Comparison of ENCODE assay signal across 22 cellular contexts in genomic region chr9:36138901-36139300, GRCh38. TPM values are rescaled to one million over a fixed set of nuclear protein-coding genes. Genes with fewer than 3 reads are reported as not detected.
DNase-seq lines count a peak whose midpoint lies in the region; ATAC-seq and TF ChIP-seq lines count a peak whose summit lies in the region.
"Had no signal": no experiment of that assay in that cellular context is flagged by ENCODE, and none has a peak within 500 bp of the region (broad histone marks: within the 10 kb centered on the region; RNA-seq: fewer than 3 reads in every experiment).

No MANE protein-coding gene starts in this region.

- no peaks in the 10 kb centered on the region for H3K27me3 ChIP-seq in muscle layer of duodenum (ENCODE audit: low read depth, low read length)
- peaks cover 0 to 6% (median 4%) of the 10 kb centered on the region in 3 donors for H3K27me3 ChIP-seq in stomach
- H3K27me3 ChIP-seq in left ventricle myocardium inferior (ENCODE audit: low read depth) = peaks cover 20% of the 10 kb centered on the region

- H3K36me3 ChIP-seq in muscle layer of duodenum (ENCODE audit: control insufficient read depth in 1 of 2, insufficient read depth in 2 of 2, low read length in 2 of 2) = no peaks in the 10 kb centered on the region
- H3K36me3 ChIP-seq in stomach = no peaks in the 10 kb centered on the region
- H3K36me3 ChIP-seq in left ventricle myocardium inferior = no peaks in the 10 kb centered on the region

- no peak for TF ChIP-seq POLR2A in stomach (IDR thresholded peaks at IDR 0.05)

- peaks cover 49% of the 10 kb centered on the region for H3K27me3 Mint-ChIP-seq in activated naive CD4-positive, alpha-beta T cell treated with anti-CD3 and anti-CD28 coated beads, Interleukin-2, amount 10 ng/mL, durations not matched to agents 7 days and 5 days
- H3K27me3 Mint-ChIP-seq in activated naive CD4-positive, alpha-beta T cell treated with anti-CD3 and anti-CD28 coated beads for 36 hours (ENCODE audit: low read depth) = no peaks in the 10 kb centered on the region
- H3K27me3 Mint-ChIP-seq in activated T-helper 1 cell treated with anti-CD3 and anti-CD28 coated beads, Interleukin-12 subunit alpha, Interleukin-12 subunit beta, Interleukin-2, Interleukin-4 antibody, amounts not matched to agents 30 ng/mL and 10 ng/mL and 1 ng/mL, durations not matched to agents 14 hours and 24 hours and 36 hours (ENCODE audit: insufficient read depth) = peaks cover 14% of the 10 kb centered on the region

- peaks cover 77% of the 10 kb centered on the region for H3K4me1 Mint-ChIP-seq in activated naive CD4-positive, alpha-beta T cell treated with anti-CD3 and anti-CD28 coated beads, Interleukin-2, amount 10 ng/mL, durations not matched to agents 7 days and 5 days
- peaks cover 66% of the 10 kb centered on the region for H3K4me1 Mint-ChIP-seq in activated naive CD4-positive, alpha-beta T cell treated with anti-CD3 and anti-CD28 coated beads for 36 hours (ENCODE audit: low read depth)
- peaks cover 75% of the 10 kb centered on the region for H3K4me1 Mint-ChIP-seq in activated T-helper 1 cell treated with anti-CD3 and anti-CD28 coated beads, Interleukin-12 subunit alpha, Interleukin-12 subunit beta, Interleukin-2, Interleukin-4 antibody, amounts not matched to agents 30 ng/mL and 10 ng/mL and 1 ng/mL, durations not matched to agents 14 hours and 24 hours and 36 hours (ENCODE audit: low read depth)

- TF ChIP-seq EP300 in stomach (IDR thresholded peaks at IDR 0.05) = no peak

- peaks cover 45% of the 10 kb centered on the region for H3K36me3 Mint-ChIP-seq in activated naive CD4-positive, alpha-beta T cell treated with anti-CD3 and anti-CD28 coated beads, Interleukin-2, amount 10 ng/mL, durations not matched to agents 7 days and 5 days
- H3K36me3 Mint-ChIP-seq in activated naive CD4-positive, alpha-beta T cell treated with anti-CD3 and anti-CD28 coated beads for 36 hours (ENCODE audit: low read depth) = no peaks in the 10 kb centered on the region
- peaks cover 8% of the 10 kb centered on the region for H3K36me3 Mint-ChIP-seq in activated T-helper 1 cell treated with anti-CD3 and anti-CD28 coated beads, Interleukin-12 subunit alpha, Interleukin-12 subunit beta, Interleukin-2, Interleukin-4 antibody, amounts not matched to agents 30 ng/mL and 10 ng/mL and 1 ng/mL, durations not matched to agents 14 hours and 24 hours and 36 hours (ENCODE audit: low read depth)
- H3K36me3 Mint-ChIP-seq: type B pancreatic cell had no signal

- H3K27ac ChIP-seq in muscle layer of duodenum (ENCODE audit: low read length) (peak overlapping the region; percentile 39), stomach (peak overlapping the region in 3 of 5 donors; percentile 7 to 90 (median 59)), left ventricle myocardium inferior (replicated peaks) (no peak overlapping the region)
- H3K27ac ChIP-seq: GM23248 had no signal

- H3K9me3 ChIP-seq in muscle layer of duodenum (ENCODE audit: control insufficient read depth in 1 of 2, low read length in 2 of 2) (no peaks in the 10 kb centered on the region), stomach (no peaks in the 10 kb centered on the region), left ventricle myocardium inferior (replicated peaks) (no peaks in the 10 kb centered on the region)

- CTCF ChIA-PET in activated naive CD4-positive, alpha-beta T cell treated with anti-CD3 and anti-CD28 coated beads, Interleukin-2, amount 10 ng/mL, durations not matched to agents 7 days and 5 days (lab: Charles Lee) = interaction anchor here (1.7 kb wide), 1 partner anchor 12 kb away, joined by 5 read pairs; no protein-coding TSS in a partner anchor
- CTCF ChIA-PET in activated naive CD4-positive, alpha-beta T cell treated with anti-CD3 and anti-CD28 coated beads for 36 hours (lab: Charles Lee) = interaction anchor here (1.6 to 3.4 kb wide), 3 partner anchors 11 to 36 kb away, joined by 7 to 20 read pairs (median 19); no protein-coding TSS in a partner anchor

- intact Hi-C loops in activated naive CD4-positive, alpha-beta T cell treated with anti-CD3 and anti-CD28 coated beads for 36 hours (cut with micrococcal nuclease) = loop anchor here (5.0 to 10.0 kb wide), 2 partner anchors 118 to 1474 kb away; partner anchors contain the start of genes CCL27 and GNE
- intact Hi-C loops in activated T-helper 1 cell treated with anti-CD3 and anti-CD28 coated beads, Interleukin-12 subunit alpha, Interleukin-12 subunit beta, Interleukin-2, Interleukin-4 antibody, amounts not matched to agents 30 ng/mL and 10 ng/mL and 1 ng/mL, durations not matched to agents 14 hours and 24 hours and 36 hours (cut with micrococcal nuclease) = loop anchor here (10.0 kb wide), 1 partner anchor 324 kb away; the partner anchor contains the start of genes HINT2 and SPAG8
- intact Hi-C loops in stomach (cut with DNase I; ENCODE audit: low total_unique reads) = no loop called here
- intact Hi-C loops in left ventricle myocardium inferior (cut with micrococcal nuclease) = no loop called here

- TF ChIP-seq CTCF in stomach (IDR thresholded peaks at IDR 0.05) (no peak), left ventricle myocardium inferior (IDR thresholded peaks at IDR 0.05; ENCODE audit: borderline replicate concordance) (no peak)

- ATAC-seq in HG02588 (IDR thresholded peaks at IDR 0.05; ENCODE audit: unreplicated experiment) = no peak
- ATAC-seq: activated T-cell treated with anti-CD3 and anti-CD28 coated beads, Interleukin-2, amount 50 U/mL, for 72 hours had no signal

- H3K4me1 ChIP-seq in muscle layer of duodenum (ENCODE audit: control insufficient read depth in 1 of 2, insufficient read depth in 2 of 2, low read length in 2 of 2) (peaks cover 34 to 67% of the 10 kb centered on the region in 2 donors), stomach (peaks cover 48 to 83% (median 77%) of the 10 kb centered on the region in 4 donors), left ventricle myocardium inferior (peaks cover 54% of the 10 kb centered on the region)

- WGBS in stomach, 5 donors = 84 to 97% (median 93%) methylated on average over 5 of the region's 5 CpGs

- H3K4me3 Mint-ChIP-seq in activated naive CD4-positive, alpha-beta T cell treated with anti-CD3 and anti-CD28 coated beads, Interleukin-2, amount 10 ng/mL, durations not matched to agents 7 days and 5 days = no peak overlapping the region
- H3K4me3 Mint-ChIP-seq in activated naive CD4-positive, alpha-beta T cell treated with anti-CD3 and anti-CD28 coated beads for 36 hours = no peak overlapping the region
- H3K4me3 Mint-ChIP-seq in activated T-helper 1 cell treated with anti-CD3 and anti-CD28 coated beads, Interleukin-12 subunit alpha, Interleukin-12 subunit beta, Interleukin-2, Interleukin-4 antibody, amounts not matched to agents 30 ng/mL and 10 ng/mL and 1 ng/mL, durations not matched to agents 14 hours and 24 hours and 36 hours = peak overlapping the region; percentile 93

- H3K9me3 Mint-ChIP-seq in activated naive CD4-positive, alpha-beta T cell treated with anti-CD3 and anti-CD28 coated beads, Interleukin-2, amount 10 ng/mL, durations not matched to agents 7 days and 5 days = no peaks in the 10 kb centered on the region
- H3K9me3 Mint-ChIP-seq in activated naive CD4-positive, alpha-beta T cell treated with anti-CD3 and anti-CD28 coated beads for 36 hours = no peaks in the 10 kb centered on the region
- H3K9me3 Mint-ChIP-seq in activated T-helper 1 cell treated with anti-CD3 and anti-CD28 coated beads, Interleukin-12 subunit alpha, Interleukin-12 subunit beta, Interleukin-2, Interleukin-4 antibody, amounts not matched to agents 30 ng/mL and 10 ng/mL and 1 ng/mL, durations not matched to agents 14 hours and 24 hours and 36 hours = no peaks in the 10 kb centered on the region
- H3K9me3 Mint-ChIP-seq: activated T-cell treated with anti-CD3 and anti-CD28 coated beads, Interleukin-2, amount 50 U/mL, for 72 hours; type B pancreatic cell had no signal

- no peak overlapping the region for H3K4me3 ChIP-seq in muscle layer of duodenum (ENCODE audit: low read depth in 1 of 2, low read length in 2 of 2)
- H3K4me3 ChIP-seq in stomach = no peak overlapping the region
- H3K4me3 ChIP-seq in left ventricle myocardium inferior = no peak overlapping the region
- H3K4me3 ChIP-seq: GM23248 had no signal

- no peak for DNase-seq in activated naive CD4-positive, alpha-beta T cell treated with anti-CD3 and anti-CD28 coated beads, Interleukin-2, amount 10 ng/mL, durations not matched to agents 7 days and 5 days
- DNase-seq in activated naive CD4-positive, alpha-beta T cell treated with anti-CD3 and anti-CD28 coated beads for 36 hours = no peak
- DNase-seq in activated T-helper 1 cell treated with anti-CD3 and anti-CD28 coated beads, Interleukin-12 subunit alpha, Interleukin-12 subunit beta, Interleukin-2, Interleukin-4 antibody, amounts not matched to agents 30 ng/mL and 10 ng/mL and 1 ng/mL, durations not matched to agents 14 hours and 24 hours and 36 hours (ENCODE audit: low spot score) = no peak
- DNase-seq in stomach = no peak
- no peak for DNase-seq in NCI-H526 (lab: John Stamatoyannopoulos, UW)
- DNase-seq in left ventricle myocardium inferior = no peak
- DNase-seq: activated CD4-positive, alpha-beta T cell treated with anti-CD3 and anti-CD28 coated beads, Interleukin-2, amount 50 U/mL, for 4 hours; activated T-cell treated with anti-CD3 and anti-CD28 coated beads, Interleukin-2, amount 50 U/mL, for 72 hours; amniotic stem cell; caudate nucleus; COR-L47; GM23248; NCI-H1694; NCI-H345; NK-92 treated with Interleukin-12 subunit alpha and Interleukin-12 subunit beta, amount 100 ng/mL, for 24 hours; RPMI8226; stimulated activated naive CD4-positive, alpha-beta T cell had no signal

- peak overlapping the region; percentile 47 for H3K27ac Mint-ChIP-seq in activated naive CD4-positive, alpha-beta T cell treated with anti-CD3 and anti-CD28 coated beads, Interleukin-2, amount 10 ng/mL, durations not matched to agents 7 days and 5 days
- no peak overlapping the region for H3K27ac Mint-ChIP-seq in activated naive CD4-positive, alpha-beta T cell treated with anti-CD3 and anti-CD28 coated beads for 36 hours
- H3K27ac Mint-ChIP-seq in activated T-helper 1 cell treated with anti-CD3 and anti-CD28 coated beads, Interleukin-12 subunit alpha, Interleukin-12 subunit beta, Interleukin-2, Interleukin-4 antibody, amounts not matched to agents 30 ng/mL and 10 ng/mL and 1 ng/mL, durations not matched to agents 14 hours and 24 hours and 36 hours = no peak overlapping the region
- H3K27ac Mint-ChIP-seq: activated T-cell treated with anti-CD3 and anti-CD28 coated beads, Interleukin-2, amount 50 U/mL, for 72 hours had no signal

RNA-seq across cellular contexts. Expression of gene GLIPR2, which starts 2.4 kb away (rescaled TPM):
- 1 to 10 TPM; 8.0 to 9.7 TPM for total RNA-seq in activated naive CD4-positive, alpha-beta T cell treated with anti-CD3 and anti-CD28 coated beads for 36 hours
- 26.3 and 27.5 TPM in 2 replicates for total RNA-seq in activated T-helper 1 cell treated with anti-CD3 and anti-CD28 coated beads, Interleukin-12 subunit alpha, Interleukin-12 subunit beta, Interleukin-2, Interleukin-4 antibody, amounts not matched to agents 30 ng/mL and 10 ng/mL and 1 ng/mL, durations not matched to agents 14 hours and 24 hours and 36 hours
- total RNA-seq in stomach (10 to 100 TPM in 4 of 5 donors, 1 to 10 TPM in 1; 3.5 to 40.6 (median 33.5) TPM), left ventricle myocardium inferior (8.7 TPM)
- polyA plus RNA-seq in stomach = 10 to 100 TPM; 22.0 to 37.9 (median 32.1) TPM

RNA-seq across cellular contexts. Expression of gene CCIN, which starts 30.3 kb away (rescaled TPM):
- not detected for total RNA-seq in activated naive CD4-positive, alpha-beta T cell treated with anti-CD3 and anti-CD28 coated beads for 36 hours
- total RNA-seq in activated T-helper 1 cell treated with anti-CD3 and anti-CD28 coated beads, Interleukin-12 subunit alpha, Interleukin-12 subunit beta, Interleukin-2, Interleukin-4 antibody, amounts not matched to agents 30 ng/mL and 10 ng/mL and 1 ng/mL, durations not matched to agents 14 hours and 24 hours and 36 hours = not detected in 2 replicates
- total RNA-seq in stomach = 1 to 10 TPM in 2 of 5 donors, under 1 TPM in 1, not detected in 2; 0.45 to 1.3 (median 1.2) TPM
- under 1 TPM in 2 of 3 donors, not detected in 1; 0.08 to 0.31 TPM for polyA plus RNA-seq in stomach
- not detected for total RNA-seq in left ventricle myocardium inferior
- total RNA-seq: liver had no signal
- polyA plus RNA-seq: liver, neural cell had no signal

RNA-seq across cellular contexts. Expression of gene CLTA, which starts 51.8 kb away (rescaled TPM):
- total RNA-seq in activated naive CD4-positive, alpha-beta T cell treated with anti-CD3 and anti-CD28 coated beads for 36 hours = 100 to 1,000 TPM in 1 of 2 experiments, 10 to 100 TPM in 1; 96.4 to 101 TPM
- total RNA-seq in activated T-helper 1 cell treated with anti-CD3 and anti-CD28 coated beads, Interleukin-12 subunit alpha, Interleukin-12 subunit beta, Interleukin-2, Interleukin-4 antibody, amounts not matched to agents 30 ng/mL and 10 ng/mL and 1 ng/mL, durations not matched to agents 14 hours and 24 hours and 36 hours = 175 and 182 TPM in 2 replicates
- total RNA-seq in stomach = 100 to 1,000 TPM in 3 of 5 donors, 10 to 100 TPM in 2; 25.1 to 890 (median 117) TPM
- polyA plus RNA-seq in stomach = 100 to 1,000 TPM; 164 to 322 (median 196) TPM
- 60.4 TPM for total RNA-seq in left ventricle myocardium inferior

Comparison
In these comparisons a context has a peak if more than half of its experiments do, and no peak if none do; other contexts are left out.
1. intact Hi-C loops: an anchor here in activated naive CD4-positive, alpha-beta T cell treated with anti-CD3 and anti-CD28 coated beads for 36 hours (5.0 to 10.0 kb wide) and activated T-helper 1 cell treated with anti-CD3 and anti-CD28 coated beads, Interleukin-12 subunit alpha, Interleukin-12 subunit beta, Interleukin-2, Interleukin-4 antibody, amounts not matched to agents 30 ng/mL and 10 ng/mL and 1 ng/mL, durations not matched to agents 14 hours and 24 hours and 36 hours (10.0 kb wide); none called in stomach and left ventricle myocardium inferior.